Comparison of ENCODE assay signal across 10 cellular contexts in the genomic region with DNA sequence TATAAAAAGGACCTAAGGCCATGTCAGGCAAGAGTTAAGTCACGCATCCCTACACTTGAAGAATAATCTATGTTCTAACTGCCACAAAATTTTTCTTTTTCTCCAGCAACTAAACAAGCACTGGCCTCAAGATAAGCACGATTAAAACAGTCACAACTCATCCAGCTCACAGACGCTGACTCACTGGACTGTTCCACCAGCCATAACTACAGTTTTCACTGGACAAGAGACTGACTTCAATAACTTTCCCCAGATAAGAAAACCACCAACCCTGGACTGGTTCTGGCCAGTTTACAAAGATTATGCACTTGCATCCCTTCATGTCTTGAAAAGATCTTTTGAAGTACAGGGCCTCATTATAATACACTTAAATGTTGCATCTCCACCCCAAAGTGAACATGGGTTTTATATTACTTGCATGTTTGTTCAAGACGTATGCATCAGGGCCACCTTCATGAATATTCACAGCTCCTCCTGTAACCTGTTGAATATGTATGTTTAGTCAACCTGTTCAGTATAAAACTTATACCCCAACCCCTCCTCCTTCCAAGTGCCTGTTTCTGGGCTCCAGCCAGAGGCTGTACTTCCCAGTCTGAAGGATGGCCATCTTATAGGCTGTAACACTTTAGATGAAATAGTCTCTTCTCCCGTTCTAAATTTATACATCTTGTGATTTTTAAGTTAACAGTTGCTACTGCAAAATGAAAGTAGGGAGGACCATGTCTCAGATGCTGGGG.
DNase-seq lines count a peak whose midpoint lies in the region; ATAC-seq and TF ChIP-seq lines count a peak whose summit lies in the region.
"Had no signal": no experiment of that assay in that cellular context is flagged by ENCODE, and none has a peak within 500 bp of the region (broad histone marks: within the 10 kb centered on the region; RNA-seq: fewer than 3 reads in every experiment).

No MANE protein-coding gene starts in this region.

- no peak overlapping the region for H3K4me3 ChIP-seq in kidney epithelial cell (ENCODE audit: low read depth, low read length)

- ATAC-seq in GM21619 (IDR thresholded peaks at IDR 0.05; ENCODE audit: unreplicated experiment): no peak
- ATAC-seq in HG02763 (IDR thresholded peaks at IDR 0.05; ENCODE audit: unreplicated experiment): no peak

- no peaks in the 10 kb centered on the region for H3K27me3 ChIP-seq in kidney epithelial cell (ENCODE audit: control insufficient read depth, insufficient read depth, low read length)

- TF ChIP-seq CTCF in kidney epithelial cell (IDR thresholded peaks at IDR 0.05; ENCODE audit: insufficient read depth, low read length, poor library complexity, severe bottlenecking): no peak
- TF ChIP-seq CTCF in CD14-positive monocyte (IDR thresholded peaks at IDR 0.05): no peak

- peaks cover 0 to 15% (median 4%) of the 10 kb centered on the region in 3 donors for H3K27me3 Mint-ChIP-seq in CD14-positive monocyte (ENCODE audit: low read depth in 3 of 3)

- intact Hi-C loops in CD14-positive monocyte (cut with micrococcal nuclease): no loop called here

- no peak overlapping the region for H3K27ac Mint-ChIP-seq in CD14-positive monocyte
- H3K27ac Mint-ChIP-seq: activated T-helper 1 cell treated with anti-CD3 and anti-CD28 coated beads, Interleukin-12 subunit alpha, Interleukin-12 subunit beta, Interleukin-2, Interleukin-4 antibody, amounts not matched to agents 30 ng/mL and 10 ng/mL and 1 ng/mL, durations not matched to agents 14 hours and 24 hours and 36 hours had no signal

- peak; percentile 30 for DNase-seq in AG08396 (ENCODE audit: low spot score)
- DNase-seq in H4 (ENCODE audit: low spot score): peak; percentile 87
- peak; percentile 55 for DNase-seq in amniotic stem cell (lab: John Stamatoyannopoulos, UW)
- peak; percentile 69 for DNase-seq in kidney epithelial cell (ENCODE audit: low read depth)
- DNase-seq in activated CD8-positive, alpha-beta memory T cell treated with anti-CD3 and anti-CD28 coated beads, Interleukin-2, amount 50 U/mL, for 4 hours: no peak
- no peak for DNase-seq in CD14-positive monocyte (ENCODE audit: low spot score)
- DNase-seq: NCI-H1417 treated with DMSO at 0.1 percent for 48 hours had no signal

- H3K4me3 Mint-ChIP-seq in CD14-positive monocyte: no peak overlapping the region
- H3K4me3 Mint-ChIP-seq: activated T-helper 1 cell treated with anti-CD3 and anti-CD28 coated beads, Interleukin-12 subunit alpha, Interleukin-12 subunit beta, Interleukin-2, Interleukin-4 antibody, amounts not matched to agents 30 ng/mL and 10 ng/mL and 1 ng/mL, durations not matched to agents 14 hours and 24 hours and 36 hours had no signal

- H3K36me3 ChIP-seq in kidney epithelial cell (ENCODE audit: control insufficient read depth, insufficient read depth, low read length): no peaks in the 10 kb centered on the region

- H3K4me1 Mint-ChIP-seq in CD14-positive monocyte: no peaks in the 10 kb centered on the region

- H3K36me3 Mint-ChIP-seq in CD14-positive monocyte: no peaks in the 10 kb centered on the region

- peaks cover 0 to 3% (median 0%) of the 10 kb centered on the region in 7 donors for H3K9me3 Mint-ChIP-seq in CD14-positive monocyte
- H3K9me3 Mint-ChIP-seq: activated T-helper 1 cell treated with anti-CD3 and anti-CD28 coated beads, Interleukin-12 subunit alpha, Interleukin-12 subunit beta, Interleukin-2, Interleukin-4 antibody, amounts not matched to agents 30 ng/mL and 10 ng/mL and 1 ng/mL, durations not matched to agents 14 hours and 24 hours and 36 hours had no signal

Comparison
In these comparisons a context has a peak if more than half of its experiments do, and no peak if none do; other contexts are left out.
1. DNase-seq: peak in AG08396 (single experiment), H4 (single experiment), amniotic stem cell (single experiment) and kidney epithelial cell (single experiment); none in activated CD8-positive, alpha-beta memory T cell treated with anti-CD3 and anti-CD28 coated beads, Interleukin-2, amount 50 U/mL, for 4 hours (single experiment) and CD14-positive monocyte (single experiment).